In the genomic region with DNA sequence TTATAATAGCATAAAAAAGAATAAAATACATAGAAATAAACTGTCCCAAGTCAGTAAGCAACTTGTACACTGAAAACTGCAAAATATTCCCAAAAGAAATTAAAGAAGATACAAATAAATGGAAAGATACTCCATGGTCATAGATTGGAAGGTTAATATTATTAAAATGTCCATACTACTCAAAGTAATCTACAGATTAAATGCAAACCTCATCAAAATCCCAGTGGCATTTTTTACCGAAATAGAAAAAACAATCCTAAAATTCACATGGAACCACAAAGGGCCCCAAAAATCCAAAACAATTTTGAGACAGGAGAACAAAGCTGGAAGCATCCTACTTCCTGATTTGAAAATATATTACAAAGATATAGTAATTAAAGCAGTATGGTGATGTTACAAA, we compare ENCODE assay signal across 27 cellular contexts.
"Had no signal": no experiment of that assay in that cellular context is flagged by ENCODE, and none has a peak within 500 bp of the region (broad histone marks: within the 10 kb centered on the region; RNA-seq: fewer than 3 reads in every experiment).

No MANE protein-coding gene starts in this region.

- H3K36me3 ChIP-seq: colonic mucosa, esophagus muscularis mucosa, esophagus squamous epithelium, gastrocnemius medialis, gastroesophageal sphincter, heart left ventricle, heart right ventricle had no signal

- H3K4me3 ChIP-seq: colonic mucosa, coronary artery, dorsolateral prefrontal cortex, esophagus muscularis mucosa, esophagus squamous epithelium, gastrocnemius medialis, gastroesophageal sphincter, heart left ventricle, heart right ventricle had no signal

- DNase-seq: colonic mucosa; cortex of kidney; dermis blood vessel endothelial cell; dorsolateral prefrontal cortex; effector CD4-positive, alpha-beta T cell; effector CD8-positive, alpha-beta T cell; effector memory CD4-positive, alpha-beta T cell; effector memory CD8-positive, alpha-beta T cell; endodermal cell; erythroblast; esophagus squamous epithelium; foreskin fibroblast; foreskin keratinocyte; foreskin melanocyte; gastrocnemius medialis; glutamatergic neuron; head of caudate nucleus; heart left ventricle; heart right ventricle had no signal

- ATAC-seq: effector memory CD8-positive, alpha-beta T cell; esophagus mucosa; foreskin keratinocyte; gastrocnemius medialis; gastroesophageal sphincter; heart left ventricle; heart right ventricle had no signal

- H3K4me1 ChIP-seq: colonic mucosa, esophagus muscularis mucosa, esophagus squamous epithelium, foreskin keratinocyte, gastrocnemius medialis, gastroesophageal sphincter, heart left ventricle, heart right ventricle had no signal

- H3K27me3 ChIP-seq: colonic mucosa, dorsolateral prefrontal cortex, esophagus muscularis mucosa, esophagus squamous epithelium, foreskin keratinocyte, gastrocnemius medialis, gastroesophageal sphincter, heart left ventricle, heart right ventricle had no signal

- H3K27ac ChIP-seq: colonic mucosa, coronary artery, epithelial cell of prostate, esophagus muscularis mucosa, esophagus squamous epithelium, foreskin keratinocyte, gastrocnemius medialis, gastroesophageal sphincter, heart left ventricle, heart right ventricle had no signal

- H3K9me3 ChIP-seq: colonic mucosa, gastrocnemius medialis had no signal

- FAIRE-seq: colon, endometrium, endothelial cell of umbilical vein had no signal
